ENCODE assay signal across 29 cellular contexts in genomic region chr6:162211777-162212176, GRCh38.
"Had no signal": no experiment of that assay in that cellular context is flagged by ENCODE, and none has a peak within 500 bp of the region (broad histone marks: within the 10 kb centered on the region; RNA-seq: fewer than 3 reads in every experiment).

No MANE protein-coding gene starts in this region.

- H3K4me1 Mint-ChIP-seq: endodermal cell had no signal

- H3K27me3 ChIP-seq: colonic mucosa, dorsolateral prefrontal cortex, esophagus muscularis mucosa, esophagus squamous epithelium, foreskin keratinocyte, gastrocnemius medialis, gastroesophageal sphincter, heart left ventricle, heart right ventricle, hepatocyte had no signal

- FAIRE-seq: endometrium, endothelial cell of umbilical vein, frontal cortex had no signal

- ATAC-seq: effector memory CD8-positive, alpha-beta T cell; esophagus mucosa; foreskin keratinocyte; gastrocnemius medialis; gastroesophageal sphincter; heart right ventricle had no signal

- H3K79me2 ChIP-seq: hepatocyte had no signal

- H2AFZ ChIP-seq: hepatocyte had no signal

- H3K4me3 ChIP-seq: colonic mucosa, coronary artery, dorsolateral prefrontal cortex, esophagus muscularis mucosa, esophagus squamous epithelium, gastrocnemius medialis, gastroesophageal sphincter, heart left ventricle, heart right ventricle, hepatocyte had no signal

- H3K4me2 ChIP-seq: hepatocyte had no signal

- H3K4me3 Mint-ChIP-seq: dendritic cell treated with granulocyte-macrophage colony-stimulating factor and Interleukin-4, amounts not matched to agents 40 ng/mL and 50 ng/mL, for 4 days; effector memory CD8-positive, alpha-beta T cell; endodermal cell had no signal

- H3K27ac ChIP-seq: colonic mucosa, coronary artery, dorsolateral prefrontal cortex, epithelial cell of prostate, esophagus muscularis mucosa, esophagus squamous epithelium, foreskin keratinocyte, gastrocnemius medialis, gastroesophageal sphincter, heart left ventricle, heart right ventricle, hepatocyte had no signal

- H3K36me3 ChIP-seq: colonic mucosa, esophagus muscularis mucosa, esophagus squamous epithelium, gastrocnemius medialis, gastroesophageal sphincter, heart left ventricle, heart right ventricle had no signal

- DNase-seq: colonic mucosa; cortex of kidney; dermis blood vessel endothelial cell; dorsolateral prefrontal cortex; effector CD4-positive, alpha-beta T cell; effector CD8-positive, alpha-beta T cell; effector memory CD4-positive, alpha-beta T cell; effector memory CD8-positive, alpha-beta T cell; endodermal cell; erythroblast; esophagus squamous epithelium; foreskin fibroblast; foreskin keratinocyte; foreskin melanocyte; gastrocnemius medialis; glutamatergic neuron; head of caudate nucleus; heart left ventricle; heart right ventricle had no signal

- H3K27ac Mint-ChIP-seq: dendritic cell treated with granulocyte-macrophage colony-stimulating factor and Interleukin-4, amounts not matched to agents 40 ng/mL and 50 ng/mL, for 4 days; effector memory CD8-positive, alpha-beta T cell; endodermal cell had no signal

- H3K4me1 ChIP-seq: colonic mucosa, esophagus muscularis mucosa, esophagus squamous epithelium, foreskin keratinocyte, gastrocnemius medialis, gastroesophageal sphincter had no signal

- H3K27me3 Mint-ChIP-seq: dendritic cell treated with granulocyte-macrophage colony-stimulating factor and Interleukin-4, amounts not matched to agents 40 ng/mL and 50 ng/mL, for 4 days; effector memory CD8-positive, alpha-beta T cell had no signal

- H3K9me3 ChIP-seq: colonic mucosa, esophagus muscularis mucosa, esophagus squamous epithelium, gastrocnemius medialis, gastroesophageal sphincter, heart left ventricle had no signal
